8 cellular contexts compared by ENCODE assay signal in genomic region chr1:236524142-236524891, GRCh38. TPM values are rescaled to one million over a fixed set of nuclear protein-coding genes. Genes with fewer than 3 reads are reported as not detected.
DNase-seq lines count a peak whose midpoint lies in the region; ATAC-seq and TF ChIP-seq lines count a peak whose summit lies in the region.

No MANE protein-coding gene starts in this region.

- peak overlapping the region; percentile 99 for H3K27ac Mint-ChIP-seq in stimulated activated naive B cell treated with anti-CD40 and anti-IgM and Interleukin-4, amounts not matched to agents 10 μg/mL and 1 μg/mL and 100 μg/mL, for 72 hours

- H3K27me3 Mint-ChIP-seq in stimulated activated naive B cell treated with anti-CD40 and anti-IgM and Interleukin-4, amounts not matched to agents 10 μg/mL and 1 μg/mL and 100 μg/mL, for 72 hours = no peaks in the 10 kb centered on the region

- peak overlapping the region; percentile 99 for H3K4me3 Mint-ChIP-seq in stimulated activated naive B cell treated with anti-CD40 and anti-IgM and Interleukin-4, amounts not matched to agents 10 μg/mL and 1 μg/mL and 100 μg/mL, for 72 hours

- DNase-seq in CMK (ENCODE audit: low read depth) (peak; percentile 65), NOMO-1 treated with dmso at 0.1 percent for 144 hours (lab: John Stamatoyannopoulos, UW; ENCODE audit: unreplicated experiment) (peak; percentile 63), epithelial cell of proximal tubule (ENCODE audit: low read depth) (no peak)
- DNase-seq in activated CD8-positive, alpha-beta memory T cell treated with anti-CD3 and anti-CD28 coated beads, Interleukin-2, amount 50 U/mL, for 48 hours = peak; percentile 75
- DNase-seq in stimulated activated naive B cell treated with anti-CD40 and anti-IgM and Interleukin-4, amounts not matched to agents 10 μg/mL and 1 μg/mL and 100 μg/mL, for 72 hours = peak; percentile 78

- no peaks in the 10 kb centered on the region for H3K9me3 ChIP-seq in mononuclear cell (ENCODE audit: low read depth, low read length)

- no peak for TF ChIP-seq CTCF in epithelial cell of proximal tubule (conservative IDR thresholded peaks at IDR 0.05; ENCODE audit: low read depth, low read length)

- peaks cover 3 to 16% of the 10 kb centered on the region in 2 donors for H3K4me1 Mint-ChIP-seq in stimulated activated naive B cell treated with anti-CD40 and anti-IgM and Interleukin-4, amounts not matched to agents 10 μg/mL and 1 μg/mL and 100 μg/mL, for 72 hours

- peaks cover 17% of the 10 kb centered on the region for H3K4me1 ChIP-seq in mononuclear cell (ENCODE audit: insufficient read depth, low read length)

- H3K36me3 Mint-ChIP-seq in stimulated activated naive B cell treated with anti-CD40 and anti-IgM and Interleukin-4, amounts not matched to agents 10 μg/mL and 1 μg/mL and 100 μg/mL, for 72 hours = peaks cover 13 to 23% of the 10 kb centered on the region in 2 donors

- no peaks in the 10 kb centered on the region for H3K9me3 Mint-ChIP-seq in stimulated activated naive B cell treated with anti-CD40 and anti-IgM and Interleukin-4, amounts not matched to agents 10 μg/mL and 1 μg/mL and 100 μg/mL, for 72 hours

- ATAC-seq in GM19452 (IDR thresholded peaks at IDR 0.05; ENCODE audit: unreplicated experiment) = peak; percentile 97
- ATAC-seq in HG03571 (IDR thresholded peaks at IDR 0.05; ENCODE audit: unreplicated experiment) = peak; percentile 93
- ATAC-seq in stimulated activated naive B cell treated with anti-CD40 and anti-IgM and Interleukin-4, amounts not matched to agents 10 μg/mL and 1 μg/mL and 100 μg/mL, for 72 hours (replicated peaks) = peak; percentile 91 to 92

- H3K27me3 ChIP-seq in mononuclear cell (ENCODE audit: insufficient read depth, low read length) = no peaks in the 10 kb centered on the region

- peak overlapping the region; percentile 95 for H3K4me3 ChIP-seq in epithelial cell of proximal tubule (ENCODE audit: low read depth, low read length)
- peak overlapping the region; percentile 85 for H3K4me3 ChIP-seq in mononuclear cell (ENCODE audit: low read length)

RNA-seq across cellular contexts. Expression of gene LGALS8, which starts 0.5 kb away (rescaled TPM):
- total RNA-seq in epithelial cell of proximal tubule = 30.3 and 47.3 TPM in 2 replicates
- total RNA-seq in mononuclear cell = 187 TPM
